In genomic region chr10:70457759-70458305, GRCh38 we compare ENCODE assay signal across 1 cellular context.
TF ChIP-seq lines count a peak whose summit lies in the region.

No MANE protein-coding gene starts in this region.

TF ChIP-seq in IMR-90, 13 proteins besides CTCF, POLR2A, EP300 and RAD21:
- no peak for TF ChIP-seq MAFK (IDR thresholded peaks at IDR 0.05; ENCODE audit: low read depth, low read length)
- TF ChIP-seq CEBPB (IDR thresholded peaks at IDR 0.05; ENCODE audit: low read depth, low read length): no peak
- no peak for TF ChIP-seq FOS (IDR thresholded peaks at IDR 0.05; ENCODE audit: low read depth, low read length)
- no peak for TF ChIP-seq SMC3 (IDR thresholded peaks at IDR 0.05; ENCODE audit: low read depth, low read length)
- no peak for TF ChIP-seq CHD1 (IDR thresholded peaks at IDR 0.05; ENCODE audit: low read depth, low read length)
- TF ChIP-seq MAZ (IDR thresholded peaks at IDR 0.05; ENCODE audit: borderline replicate concordance, low read depth, low read length): no peak
- TF ChIP-seq RCOR1 (IDR thresholded peaks at IDR 0.05; ENCODE audit: insufficient replicate concordance, low read length): no peak
- no peak for TF ChIP-seq MXI1 (IDR thresholded peaks at IDR 0.05; ENCODE audit: borderline replicate concordance, low read depth, low read length)
- TF ChIP-seq RFX5 (IDR thresholded peaks at IDR 0.05; ENCODE audit: low read depth, low read length): no peak
- no peak for TF ChIP-seq ELK1 (IDR thresholded peaks at IDR 0.05; ENCODE audit: borderline replicate concordance, low read depth, low read length)
- no peak for TF ChIP-seq BHLHE40 (IDR thresholded peaks at IDR 0.05; ENCODE audit: low read depth, low read length)
